Comparison of ENCODE assay signal across 1 cellular context in the genomic region with DNA sequence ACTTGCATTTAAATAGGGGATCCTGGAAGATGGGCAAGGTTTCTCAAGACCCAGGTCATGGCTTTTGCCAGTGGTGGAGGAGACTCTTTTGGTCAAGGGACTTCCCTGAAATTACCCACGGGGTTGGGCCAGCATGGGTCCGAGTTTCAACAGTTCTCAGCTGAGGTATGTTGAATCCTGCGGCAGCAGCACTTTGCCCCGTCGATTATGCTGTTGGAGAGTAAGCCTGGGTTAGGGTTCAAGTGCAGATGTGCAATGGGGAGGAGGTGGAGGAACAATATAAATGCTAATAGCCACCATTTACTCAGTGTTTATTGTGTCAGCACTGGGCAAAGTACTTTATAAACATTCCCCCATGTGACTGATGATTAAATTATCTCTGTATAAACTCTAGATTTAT.
TF ChIP-seq lines count a peak whose summit lies in the region.

No MANE protein-coding gene starts in this region.

TF ChIP-seq in HepG2, 621 proteins besides CTCF, POLR2A, EP300 and RAD21 (continued from another document):
- no peak for TF ChIP-seq HNF1A (IDR thresholded peaks at IDR 0.05; ENCODE audit: low read depth)
- no peak for TF ChIP-seq HNF1A (CRISPR knock-in tag; IDR thresholded peaks at IDR 0.05; ENCODE audit: borderline replicate concordance)
- TF ChIP-seq RBM22 (optimal IDR thresholded peaks at IDR 0.05; ENCODE audit: low read length): no peak
- no peak for TF ChIP-seq ZNF460 (CRISPR knock-in tag; IDR thresholded peaks at IDR 0.05; ENCODE audit: borderline replicate concordance)
- TF ChIP-seq FOXO1 (CRISPR knock-in tag; IDR thresholded peaks at IDR 0.05): no peak
- TF ChIP-seq, protein P1, sequence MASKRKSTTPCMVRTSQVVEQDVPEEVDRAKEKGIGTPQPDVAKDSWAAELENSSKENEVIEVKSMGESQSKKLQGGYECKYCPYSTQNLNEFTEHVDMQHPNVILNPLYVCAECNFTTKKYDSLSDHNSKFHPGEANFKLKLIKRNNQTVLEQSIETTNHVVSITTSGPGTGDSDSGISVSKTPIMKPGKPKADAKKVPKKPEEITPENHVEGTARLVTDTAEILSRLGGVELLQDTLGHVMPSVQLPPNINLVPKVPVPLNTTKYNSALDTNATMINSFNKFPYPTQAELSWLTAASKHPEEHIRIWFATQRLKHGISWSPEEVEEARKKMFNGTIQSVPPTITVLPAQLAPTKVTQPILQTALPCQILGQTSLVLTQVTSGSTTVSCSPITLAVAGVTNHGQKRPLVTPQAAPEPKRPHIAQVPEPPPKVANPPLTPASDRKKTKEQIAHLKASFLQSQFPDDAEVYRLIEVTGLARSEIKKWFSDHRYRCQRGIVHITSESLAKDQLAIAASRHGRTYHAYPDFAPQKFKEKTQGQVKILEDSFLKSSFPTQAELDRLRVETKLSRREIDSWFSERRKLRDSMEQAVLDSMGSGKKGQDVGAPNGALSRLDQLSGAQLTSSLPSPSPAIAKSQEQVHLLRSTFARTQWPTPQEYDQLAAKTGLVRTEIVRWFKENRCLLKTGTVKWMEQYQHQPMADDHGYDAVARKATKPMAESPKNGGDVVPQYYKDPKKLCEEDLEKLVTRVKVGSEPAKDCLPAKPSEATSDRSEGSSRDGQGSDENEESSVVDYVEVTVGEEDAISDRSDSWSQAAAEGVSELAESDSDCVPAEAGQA (IDR thresholded peaks at IDR 0.05; ENCODE audit: low read depth): no peak
- TF ChIP-seq, protein P1 (CRISPR knock-in tag; IDR thresholded peaks at IDR 0.05; ENCODE audit: borderline replicate concordance): no peak
- TF ChIP-seq ZNF496 (CRISPR knock-in tag; IDR thresholded peaks at IDR 0.05; ENCODE audit: insufficient replicate concordance): no peak
- TF ChIP-seq ISL2 (CRISPR knock-in tag; IDR thresholded peaks at IDR 0.05): no peak
- TF ChIP-seq ZNF567 (CRISPR knock-in tag; IDR thresholded peaks at IDR 0.05; ENCODE audit: borderline replicate concordance): no peak
- no peak for TF ChIP-seq ZNF768 (CRISPR knock-in tag; IDR thresholded peaks at IDR 0.05)
- TF ChIP-seq NPAS2 (CRISPR knock-in tag; IDR thresholded peaks at IDR 0.05; ENCODE audit: borderline replicate concordance): no peak
- no peak for TF ChIP-seq ARNT2 (CRISPR knock-in tag; IDR thresholded peaks at IDR 0.05; ENCODE audit: low read depth)
- TF ChIP-seq ZBTB21 (CRISPR knock-in tag; IDR thresholded peaks at IDR 0.05): no peak
- TF ChIP-seq ZNF503 (CRISPR knock-in tag; IDR thresholded peaks at IDR 0.05): no peak
- no peak for TF ChIP-seq SP2 (CRISPR knock-in tag; IDR thresholded peaks at IDR 0.05)
- TF ChIP-seq, protein P2, sequence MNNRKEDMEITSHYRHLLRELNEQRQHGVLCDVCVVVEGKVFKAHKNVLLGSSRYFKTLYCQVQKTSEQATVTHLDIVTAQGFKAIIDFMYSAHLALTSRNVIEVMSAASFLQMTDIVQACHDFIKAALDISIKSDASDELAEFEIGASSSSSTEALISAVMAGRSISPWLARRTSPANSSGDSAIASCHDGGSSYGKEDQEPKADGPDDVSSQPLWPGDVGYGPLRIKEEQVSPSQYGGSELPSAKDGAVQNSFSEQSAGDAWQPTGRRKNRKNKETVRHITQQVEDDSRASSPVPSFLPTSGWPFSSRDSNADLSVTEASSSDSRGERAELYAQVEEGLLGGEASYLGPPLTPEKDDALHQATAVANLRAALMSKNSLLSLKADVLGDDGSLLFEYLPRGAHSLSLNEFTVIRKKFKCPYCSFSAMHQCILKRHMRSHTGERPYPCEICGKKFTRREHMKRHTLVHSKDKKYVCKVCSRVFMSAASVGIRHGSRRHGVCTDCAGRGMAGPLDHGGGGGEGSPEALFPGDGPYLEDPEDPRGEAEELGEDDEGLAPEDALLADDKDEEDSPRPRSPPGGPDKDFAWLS (CRISPR knock-in tag; IDR thresholded peaks at IDR 0.05; ENCODE audit: borderline replicate concordance): no peak
- TF ChIP-seq ZNF772 (CRISPR knock-in tag; IDR thresholded peaks at IDR 0.05): no peak
